Comparison of ENCODE assay signal across 8 cellular contexts in the genomic region with DNA sequence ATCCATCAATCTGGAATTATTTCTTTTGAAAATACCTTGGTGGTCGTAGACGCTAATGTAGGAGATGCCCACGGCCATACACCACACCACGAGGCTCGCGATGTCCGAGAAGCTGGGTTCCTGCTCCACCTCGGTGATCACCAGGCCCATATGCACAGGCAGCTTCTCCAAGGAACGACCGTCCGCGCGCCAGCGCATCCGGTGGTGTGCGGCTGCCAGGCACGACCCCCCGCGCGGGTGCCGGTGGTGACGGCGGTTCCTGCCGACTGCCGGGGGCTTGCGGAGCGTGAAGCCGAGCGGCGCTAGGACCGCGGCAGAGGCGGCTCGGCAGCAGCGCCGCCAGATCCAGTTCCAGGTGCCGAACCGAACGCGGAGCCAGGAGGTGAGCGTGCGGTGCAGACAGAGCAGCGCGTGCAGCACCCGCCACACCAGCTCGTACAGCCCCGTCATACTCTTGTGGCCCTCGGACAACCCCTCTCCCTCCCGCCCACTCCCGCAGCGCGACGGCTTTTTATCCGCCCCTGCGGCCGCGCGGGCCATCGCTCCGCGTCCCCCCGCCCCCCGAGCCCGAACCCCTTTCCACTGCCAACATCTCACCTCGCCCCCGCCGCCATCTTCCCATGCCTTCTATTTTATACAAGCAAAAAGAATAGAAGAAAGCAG. TPM values are rescaled to one million over a fixed set of nuclear protein-coding genes. Genes with fewer than 3 reads are reported as not detected.
DNase-seq lines count a peak whose midpoint lies in the region; ATAC-seq, FAIRE-seq and TF ChIP-seq lines count a peak whose summit lies in the region.
"Not testable (repeated sequence)": the region's sequence is repeated elsewhere in the genome, so short reads cannot be mapped to it uniquely, and the experiment has no call there.

No MANE protein-coding gene starts in this region.

- H3K9me3 ChIP-seq in iPS-18a (ENCODE audit: control insufficient read depth, low read depth, low read length); parathyroid adenoma (ENCODE audit: control insufficient read depth, low read length): not testable (repeated sequence)

- intact Hi-C loops in dorsolateral prefrontal cortex (cut with DNase I), result not testable (repeated sequence)

- DNase-seq in NCI-H2171 treated with DMSO at 0.1 percent for 48 hours (lab: John Stamatoyannopoulos, UW) (peak; percentile 23), activated T-cell treated with anti-CD3 and anti-CD28 coated beads for 4 hours (peak; percentile 1), dorsolateral prefrontal cortex (peak in 2 of 10 donors; percentile 37 to 46)
- not testable (repeated sequence) for DNase-seq in urothelium cell line (ENCODE audit: low spot score)

- H3K36me3 ChIP-seq in iPS-18a (ENCODE audit: control insufficient read depth, low read depth, low read length); parathyroid adenoma (ENCODE audit: control insufficient read depth, insufficient read depth, low read length): not testable (repeated sequence)

- peak overlapping the region; percentile 40 for H3K4me2 ChIP-seq in parathyroid adenoma (ENCODE audit: low read length)

- H3K79me2 ChIP-seq in parathyroid adenoma, result not testable (repeated sequence)

- peak; percentile 69 for ATAC-seq in GM18502 (IDR thresholded peaks at IDR 0.05; ENCODE audit: poor library complexity, unreplicated experiment)
- ATAC-seq in HG02885 (IDR thresholded peaks at IDR 0.05; ENCODE audit: poor library complexity, unreplicated experiment), result peak; percentile 64

- H3K4me3 ChIP-seq in dorsolateral prefrontal cortex, result peak overlapping the region in 55 of 59 donors; percentile 10 to 61 (median 42)
- H3K4me3 ChIP-seq in iPS-18a (ENCODE audit: low read length), result peak overlapping the region; percentile 65
- H3K4me3 ChIP-seq in parathyroid adenoma (ENCODE audit: low read depth, low read length), result peak overlapping the region; percentile 4

- FAIRE-seq in urothelium cell line (lab: Jason Lieb, UNC), result peak; percentile 68

- peak overlapping the region in 5 of 59 donors; percentile 3 to 60 (median 18) for H3K27ac ChIP-seq in dorsolateral prefrontal cortex
- not testable (repeated sequence) for H3K27ac ChIP-seq in iPS-18a (ENCODE audit: low read length)
- H3K27ac ChIP-seq in parathyroid adenoma, result peak overlapping the region; percentile 49

- peaks cover 0 to 51% (median 10%) of the 10 kb centered on the region in 45 donors for H3K27me3 ChIP-seq in dorsolateral prefrontal cortex
- H3K27me3 ChIP-seq in iPS-18a (ENCODE audit: control insufficient read depth, insufficient read depth, low read length); parathyroid adenoma (ENCODE audit: control insufficient read depth, insufficient read depth, low read length): not testable (repeated sequence)

- peak overlapping the region; percentile 86 for H2AFZ ChIP-seq in parathyroid adenoma

- H3K9ac ChIP-seq in iPS-18a (ENCODE audit: low read length), result peak overlapping the region; percentile 50
- H3K9ac ChIP-seq in parathyroid adenoma, result not testable (repeated sequence)

- not testable (repeated sequence) for H3K4me1 ChIP-seq in iPS-18a (ENCODE audit: control insufficient read depth, low read depth, low read length); parathyroid adenoma

- not testable (repeated sequence) for TF ChIP-seq CTCF in dorsolateral prefrontal cortex (IDR thresholded peaks at IDR 0.05 in 54 of 56, conservative IDR thresholded peaks at IDR 0.05 in 2 of 56; ENCODE audit: low read depth in 1 of 56, partially characterized antibody in 56 of 56); parathyroid adenoma (IDR thresholded peaks at IDR 0.05)

RNA-seq across cellular contexts. Expression of a gene that starts 30.1 kb away (rescaled TPM):
- 10 to 100 TPM in 117 of 120 experiments, 1 to 10 TPM in 3; 9.2 to 19.2 (median 13.6) TPM for total RNA-seq in dorsolateral prefrontal cortex

RNA-seq across cellular contexts. Expression of a gene that starts 47.8 kb away (rescaled TPM):
- total RNA-seq in dorsolateral prefrontal cortex, result 10 to 100 TPM; 19.3 to 46.5 (median 30.2) TPM

Comparison
In these comparisons a context has a peak if more than half of its experiments do, and no peak if none do; other contexts are left out.
1. H3K4me3 ChIP-seq: peak in every context shown above with its lines; median percentile 65 in iPS-18a; 42 in dorsolateral prefrontal cortex; 4 in parathyroid adenoma.